1 cellular context compared by ENCODE assay signal in the genomic region with DNA sequence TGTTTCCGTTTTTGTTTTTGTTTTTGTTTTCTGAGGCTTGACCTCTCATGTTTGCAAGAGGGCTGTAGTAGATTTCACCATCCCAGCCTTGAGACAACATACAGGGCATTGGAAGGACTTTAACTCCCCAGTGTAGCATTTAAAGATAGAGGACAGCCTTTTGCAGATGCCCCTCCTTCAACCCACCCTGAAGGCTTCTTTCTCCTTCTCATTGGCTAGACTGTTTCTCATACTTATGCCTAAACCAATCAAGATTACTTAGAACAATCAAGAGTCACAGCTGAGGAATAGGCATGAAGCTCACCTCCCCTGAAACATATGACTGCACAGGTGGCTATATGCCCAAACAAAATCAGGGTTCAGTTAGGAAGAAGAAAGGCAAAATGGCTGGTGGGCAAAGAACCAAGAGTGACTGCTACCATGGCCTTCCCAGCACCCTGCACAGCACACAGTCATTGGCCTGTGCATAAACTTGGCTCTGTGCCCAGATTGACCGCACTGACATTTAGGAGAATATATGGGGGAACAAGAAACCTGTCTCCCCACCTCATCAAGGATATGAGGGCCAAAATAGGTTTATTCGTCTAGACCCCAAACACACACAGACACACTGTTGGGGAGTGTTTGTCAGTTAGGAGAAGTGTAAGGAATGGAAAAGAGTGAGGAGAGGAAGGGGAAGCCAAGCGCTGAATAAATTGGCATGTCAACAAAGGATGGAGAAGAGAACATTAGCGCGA.
TF ChIP-seq lines count a peak whose summit lies in the region.

No MANE protein-coding gene starts in this region.

TF ChIP-seq in K562, 482 proteins besides CTCF, POLR2A, EP300 and RAD21 (continued from another document):
- TF ChIP-seq, protein P1, sequence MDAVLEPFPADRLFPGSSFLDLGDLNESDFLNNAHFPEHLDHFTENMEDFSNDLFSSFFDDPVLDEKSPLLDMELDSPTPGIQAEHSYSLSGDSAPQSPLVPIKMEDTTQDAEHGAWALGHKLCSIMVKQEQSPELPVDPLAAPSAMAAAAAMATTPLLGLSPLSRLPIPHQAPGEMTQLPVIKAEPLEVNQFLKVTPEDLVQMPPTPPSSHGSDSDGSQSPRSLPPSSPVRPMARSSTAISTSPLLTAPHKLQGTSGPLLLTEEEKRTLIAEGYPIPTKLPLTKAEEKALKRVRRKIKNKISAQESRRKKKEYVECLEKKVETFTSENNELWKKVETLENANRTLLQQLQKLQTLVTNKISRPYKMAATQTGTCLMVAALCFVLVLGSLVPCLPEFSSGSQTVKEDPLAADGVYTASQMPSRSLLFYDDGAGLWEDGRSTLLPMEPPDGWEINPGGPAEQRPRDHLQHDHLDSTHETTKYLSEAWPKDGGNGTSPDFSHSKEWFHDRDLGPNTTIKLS (IDR thresholded peaks at IDR 0.05; ENCODE audit: borderline replicate concordance, low read depth) = no peak
- TF ChIP-seq SIRT6 (IDR thresholded peaks at IDR 0.05; ENCODE audit: low read depth, low read length) = no peak
- TF ChIP-seq, protein P2, sequence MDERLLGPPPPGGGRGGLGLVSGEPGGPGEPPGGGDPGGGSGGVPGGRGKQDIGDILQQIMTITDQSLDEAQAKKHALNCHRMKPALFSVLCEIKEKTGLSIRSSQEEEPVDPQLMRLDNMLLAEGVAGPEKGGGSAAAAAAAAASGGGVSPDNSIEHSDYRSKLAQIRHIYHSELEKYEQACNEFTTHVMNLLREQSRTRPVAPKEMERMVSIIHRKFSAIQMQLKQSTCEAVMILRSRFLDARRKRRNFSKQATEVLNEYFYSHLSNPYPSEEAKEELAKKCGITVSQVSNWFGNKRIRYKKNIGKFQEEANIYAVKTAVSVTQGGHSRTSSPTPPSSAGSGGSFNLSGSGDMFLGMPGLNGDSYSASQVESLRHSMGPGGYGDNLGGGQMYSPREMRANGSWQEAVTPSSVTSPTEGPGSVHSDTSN (CRISPR knock-in tag; IDR thresholded peaks at IDR 0.05; ENCODE audit: low read depth) = no peak
- TF ChIP-seq, protein P2 (tag; conservative IDR thresholded peaks at IDR 0.05; ENCODE audit: low read depth) = 0 out of 2 replicates have a peak, but pooled peaks have one; percentile 18
- TF ChIP-seq NR4A1 (CRISPR knock-in tag; IDR thresholded peaks at IDR 0.05) = no peak
- 0 out of 2 replicates have a peak, but pooled peaks have one; percentile 26 for TF ChIP-seq NR4A1 (tag; IDR thresholded peaks at IDR 0.05)
- no peak for TF ChIP-seq KAT7 (CRISPR knock-in tag; IDR thresholded peaks at IDR 0.05; ENCODE audit: borderline replicate concordance)
- TF ChIP-seq NCOA2 (IDR thresholded peaks at IDR 0.05; ENCODE audit: partially characterized antibody in 2 of 2) = peak in 1 of 2 experiments; percentile 51
- TF ChIP-seq, protein P3, sequence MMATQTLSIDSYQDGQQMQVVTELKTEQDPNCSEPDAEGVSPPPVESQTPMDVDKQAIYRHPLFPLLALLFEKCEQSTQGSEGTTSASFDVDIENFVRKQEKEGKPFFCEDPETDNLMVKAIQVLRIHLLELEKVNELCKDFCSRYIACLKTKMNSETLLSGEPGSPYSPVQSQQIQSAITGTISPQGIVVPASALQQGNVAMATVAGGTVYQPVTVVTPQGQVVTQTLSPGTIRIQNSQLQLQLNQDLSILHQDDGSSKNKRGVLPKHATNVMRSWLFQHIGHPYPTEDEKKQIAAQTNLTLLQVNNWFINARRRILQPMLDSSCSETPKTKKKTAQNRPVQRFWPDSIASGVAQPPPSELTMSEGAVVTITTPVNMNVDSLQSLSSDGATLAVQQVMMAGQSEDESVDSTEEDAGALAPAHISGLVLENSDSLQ (IDR thresholded peaks at IDR 0.05) = peak; percentile 43; the same call in 1 of the 2 replicates
- no peak for TF ChIP-seq ZNF197 (CRISPR knock-in tag; IDR thresholded peaks at IDR 0.05; ENCODE audit: low read depth)
- no peak for TF ChIP-seq SAP30 (IDR thresholded peaks at IDR 0.05; ENCODE audit: borderline replicate concordance, insufficient read depth, low read depth, low read length, poor library complexity, severe bottlenecking)
- TF ChIP-seq NFIC (IDR thresholded peaks at IDR 0.05) = peak; percentile 99
- TF ChIP-seq, protein P4, sequence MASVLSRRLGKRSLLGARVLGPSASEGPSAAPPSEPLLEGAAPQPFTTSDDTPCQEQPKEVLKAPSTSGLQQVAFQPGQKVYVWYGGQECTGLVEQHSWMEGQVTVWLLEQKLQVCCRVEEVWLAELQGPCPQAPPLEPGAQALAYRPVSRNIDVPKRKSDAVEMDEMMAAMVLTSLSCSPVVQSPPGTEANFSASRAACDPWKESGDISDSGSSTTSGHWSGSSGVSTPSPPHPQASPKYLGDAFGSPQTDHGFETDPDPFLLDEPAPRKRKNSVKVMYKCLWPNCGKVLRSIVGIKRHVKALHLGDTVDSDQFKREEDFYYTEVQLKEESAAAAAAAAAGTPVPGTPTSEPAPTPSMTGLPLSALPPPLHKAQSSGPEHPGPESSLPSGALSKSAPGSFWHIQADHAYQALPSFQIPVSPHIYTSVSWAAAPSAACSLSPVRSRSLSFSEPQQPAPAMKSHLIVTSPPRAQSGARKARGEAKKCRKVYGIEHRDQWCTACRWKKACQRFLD (CRISPR knock-in tag; IDR thresholded peaks at IDR 0.05) = no peak
- no peak for TF ChIP-seq ATF1 (CRISPR knock-in tag; IDR thresholded peaks at IDR 0.05)
- 0 out of 2 replicates have a peak, but pooled peaks have one; percentile 11 for TF ChIP-seq ATF1 (tag; IDR thresholded peaks at IDR 0.05)
- no peak for TF ChIP-seq SOX6 (IDR thresholded peaks at IDR 0.05)
- no peak for TF ChIP-seq FOXP1 (CRISPR knock-in tag; IDR thresholded peaks at IDR 0.05)
- no peak for TF ChIP-seq CBFB (CRISPR knock-in tag; IDR thresholded peaks at IDR 0.05)
- TF ChIP-seq ELF2 (CRISPR knock-in tag; IDR thresholded peaks at IDR 0.05) = no peak
- TF ChIP-seq ZBED1 (IDR thresholded peaks at IDR 0.05) = no peak
- no peak for TF ChIP-seq PHB (CRISPR knock-in tag; IDR thresholded peaks at IDR 0.05)
- no peak for TF ChIP-seq SUPT5H (IDR thresholded peaks at IDR 0.05)
- TF ChIP-seq, protein P5, sequence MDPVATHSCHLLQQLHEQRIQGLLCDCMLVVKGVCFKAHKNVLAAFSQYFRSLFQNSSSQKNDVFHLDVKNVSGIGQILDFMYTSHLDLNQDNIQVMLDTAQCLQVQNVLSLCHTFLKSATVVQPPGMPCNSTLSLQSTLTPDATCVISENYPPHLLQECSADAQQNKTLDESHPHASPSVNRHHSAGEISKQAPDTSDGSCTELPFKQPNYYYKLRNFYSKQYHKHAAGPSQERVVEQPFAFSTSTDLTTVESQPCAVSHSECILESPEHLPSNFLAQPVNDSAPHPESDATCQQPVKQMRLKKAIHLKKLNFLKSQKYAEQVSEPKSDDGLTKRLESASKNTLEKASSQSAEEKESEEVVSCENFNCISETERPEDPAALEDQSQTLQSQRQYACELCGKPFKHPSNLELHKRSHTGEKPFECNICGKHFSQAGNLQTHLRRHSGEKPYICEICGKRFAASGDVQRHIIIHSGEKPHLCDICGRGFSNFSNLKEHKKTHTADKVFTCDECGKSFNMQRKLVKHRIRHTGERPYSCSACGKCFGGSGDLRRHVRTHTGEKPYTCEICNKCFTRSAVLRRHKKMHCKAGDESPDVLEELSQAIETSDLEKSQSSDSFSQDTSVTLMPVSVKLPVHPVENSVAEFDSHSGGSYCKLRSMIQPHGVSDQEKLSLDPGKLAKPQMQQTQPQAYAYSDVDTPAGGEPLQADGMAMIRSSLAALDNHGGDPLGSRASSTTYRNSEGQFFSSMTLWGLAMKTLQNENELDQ (CRISPR knock-in tag; IDR thresholded peaks at IDR 0.05; ENCODE audit: borderline replicate concordance) = no peak
